In genomic region chr1:88311907-88312306, GRCh38 we compare ENCODE assay signal across 18 cellular contexts.
"Had no signal": no experiment of that assay in that cellular context is flagged by ENCODE, and none has a peak within 500 bp of the region (broad histone marks: within the 10 kb centered on the region; RNA-seq: fewer than 3 reads in every experiment).

No MANE protein-coding gene starts in this region.

- H3K9me3 Mint-ChIP-seq: activated naive CD8-positive, alpha-beta T cell treated with anti-CD3 and anti-CD28 coated beads, Interleukin-2, amount 10 ng/mL, durations not matched to agents 7 days and 5 days had no signal

- H3K4me3 Mint-ChIP-seq: activated CD8-positive, alpha-beta T cell treated with anti-CD3 and anti-CD28 coated beads for 36 hours; activated naive CD8-positive, alpha-beta T cell treated with anti-CD3 and anti-CD28 coated beads, Interleukin-2, amount 10 ng/mL, durations not matched to agents 7 days and 5 days; activated T-cell treated with anti-CD3 and anti-CD28 coated beads, Interleukin-2, amount 50 U/mL, for 72 hours; stimulated activated memory B cell treated with anti-CD40 and anti-IgM and Interleukin-4, amounts not matched to agents 10 μg/mL and 1 μg/mL and 100 μg/mL, for 72 hours had no signal

- H3K27me3 Mint-ChIP-seq: activated naive CD8-positive, alpha-beta T cell treated with anti-CD3 and anti-CD28 coated beads, Interleukin-2, amount 10 ng/mL, durations not matched to agents 7 days and 5 days; stimulated activated memory B cell treated with anti-CD40 and anti-IgM and Interleukin-4, amounts not matched to agents 10 μg/mL and 1 μg/mL and 100 μg/mL, for 72 hours had no signal

- H3K4me1 ChIP-seq: heart right ventricle had no signal

- H3K9me3 ChIP-seq: heart right ventricle had no signal

- H3K27ac Mint-ChIP-seq: activated CD8-positive, alpha-beta T cell treated with anti-CD3 and anti-CD28 coated beads for 36 hours; activated naive CD8-positive, alpha-beta T cell treated with anti-CD3 and anti-CD28 coated beads, Interleukin-2, amount 10 ng/mL, durations not matched to agents 7 days and 5 days; activated T-cell treated with anti-CD3 and anti-CD28 coated beads, Interleukin-2, amount 50 U/mL, for 72 hours; stimulated activated memory B cell treated with anti-CD40 and anti-IgM and Interleukin-4, amounts not matched to agents 10 μg/mL and 1 μg/mL and 100 μg/mL, for 72 hours had no signal

- H3K36me3 Mint-ChIP-seq: activated naive CD8-positive, alpha-beta T cell treated with anti-CD3 and anti-CD28 coated beads, Interleukin-2, amount 10 ng/mL, durations not matched to agents 7 days and 5 days; stimulated activated memory B cell treated with anti-CD40 and anti-IgM and Interleukin-4, amounts not matched to agents 10 μg/mL and 1 μg/mL and 100 μg/mL, for 72 hours had no signal

- FAIRE-seq: colon, frontal cortex, keratinocyte had no signal

- ATAC-seq: activated CD8-positive, alpha-beta T cell treated with anti-CD3 and anti-CD28 coated beads for 36 hours; activated T-cell treated with anti-CD3 and anti-CD28 coated beads, Interleukin-2, amount 50 U/mL, for 72 hours; right cardiac atrium; stimulated activated memory B cell treated with anti-CD40 and anti-IgM and Interleukin-4, amounts not matched to agents 10 μg/mL and 1 μg/mL and 100 μg/mL, for 72 hours had no signal

- H3K36me3 ChIP-seq: heart right ventricle had no signal

- H3K27me3 ChIP-seq: heart right ventricle had no signal

- H3K4me1 Mint-ChIP-seq: activated naive CD8-positive, alpha-beta T cell treated with anti-CD3 and anti-CD28 coated beads, Interleukin-2, amount 10 ng/mL, durations not matched to agents 7 days and 5 days; stimulated activated memory B cell treated with anti-CD40 and anti-IgM and Interleukin-4, amounts not matched to agents 10 μg/mL and 1 μg/mL and 100 μg/mL, for 72 hours had no signal

- H3K4me3 ChIP-seq: heart right ventricle had no signal

- H3K27ac ChIP-seq: heart right ventricle, VCaP had no signal

- DNase-seq: activated CD4-positive, alpha-beta T cell treated with anti-CD3 and anti-CD28 coated beads for 4 hours; activated CD8-positive, alpha-beta memory T cell treated with anti-CD3 and anti-CD28 coated beads, Interleukin-2, amount 50 U/mL, for 4 hours; activated CD8-positive, alpha-beta T cell treated with anti-CD3 and anti-CD28 coated beads for 36 hours; activated naive CD8-positive, alpha-beta T cell treated with anti-CD3 and anti-CD28 coated beads, Interleukin-2, amount 10 ng/mL, durations not matched to agents 7 days and 5 days; activated T-cell treated with anti-CD3 and anti-CD28 coated beads, Interleukin-2, amount 50 U/mL, for 72 hours; aorta; heart right ventricle; posterior cingulate gyrus; right cardiac atrium; substantia nigra; SW 1271; T-helper 9 cell; trophoblast cell had no signal
